Comparison of ENCODE assay signal across 2 cellular contexts in the genomic region with DNA sequence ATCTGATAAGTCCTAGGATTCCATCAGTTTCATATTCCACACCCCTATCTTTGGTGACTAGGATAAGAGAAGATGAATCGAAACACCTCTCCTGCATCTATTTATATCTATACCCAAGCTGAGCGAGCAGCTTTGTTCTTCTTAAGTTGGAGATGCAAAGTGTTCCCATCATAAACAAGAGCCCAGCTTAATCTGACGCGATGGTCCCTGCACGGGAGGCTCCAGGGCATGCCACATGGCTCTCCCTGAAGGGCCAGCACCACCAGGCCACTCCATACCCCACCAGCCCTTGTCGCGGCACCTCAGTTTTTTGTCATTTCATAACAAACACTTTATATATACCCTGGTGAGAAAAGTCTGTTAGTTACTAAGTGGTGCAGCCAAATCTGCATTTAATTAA.
TF ChIP-seq lines count a peak whose summit lies in the region.

No MANE protein-coding gene starts in this region.

TF ChIP-seq in liver, 16 proteins besides CTCF, POLR2A, EP300 and RAD21:
- TF ChIP-seq FOXA1 (IDR thresholded peaks at IDR 0.05): no peak
- no peak for TF ChIP-seq TAF1 (conservative IDR thresholded peaks at IDR 0.05)
- TF ChIP-seq RXRA (IDR thresholded peaks at IDR 0.05): no peak
- no peak for TF ChIP-seq HNF4A (conservative IDR thresholded peaks at IDR 0.05)
- no peak for TF ChIP-seq YY1 (IDR thresholded peaks at IDR 0.05)
- TF ChIP-seq NR2F2 (IDR thresholded peaks at IDR 0.05): no peak
- no peak for TF ChIP-seq ATF3 (IDR thresholded peaks at IDR 0.05)
- TF ChIP-seq EGR1 (IDR thresholded peaks at IDR 0.05; ENCODE audit: low read depth in 2 of 2): no peak

TF ChIP-seq in HepG2, 621 proteins besides CTCF, POLR2A, EP300 and RAD21:
- TF ChIP-seq TSC22D2 (CRISPR knock-in tag; IDR thresholded peaks at IDR 0.05; ENCODE audit: borderline replicate concordance): no peak
- no peak for TF ChIP-seq KDM5A (IDR thresholded peaks at IDR 0.05; ENCODE audit: borderline replicate concordance, low read length)
- no peak for TF ChIP-seq MIER2 (CRISPR knock-in tag; IDR thresholded peaks at IDR 0.05)
- TF ChIP-seq PBX3 (CRISPR knock-in tag; IDR thresholded peaks at IDR 0.05; ENCODE audit: borderline replicate concordance): no peak
- no peak for TF ChIP-seq MAFF (IDR thresholded peaks at IDR 0.05; ENCODE audit: low read depth, low read length)
